Comparison of ENCODE assay signal across 9 cellular contexts in the genomic region with DNA sequence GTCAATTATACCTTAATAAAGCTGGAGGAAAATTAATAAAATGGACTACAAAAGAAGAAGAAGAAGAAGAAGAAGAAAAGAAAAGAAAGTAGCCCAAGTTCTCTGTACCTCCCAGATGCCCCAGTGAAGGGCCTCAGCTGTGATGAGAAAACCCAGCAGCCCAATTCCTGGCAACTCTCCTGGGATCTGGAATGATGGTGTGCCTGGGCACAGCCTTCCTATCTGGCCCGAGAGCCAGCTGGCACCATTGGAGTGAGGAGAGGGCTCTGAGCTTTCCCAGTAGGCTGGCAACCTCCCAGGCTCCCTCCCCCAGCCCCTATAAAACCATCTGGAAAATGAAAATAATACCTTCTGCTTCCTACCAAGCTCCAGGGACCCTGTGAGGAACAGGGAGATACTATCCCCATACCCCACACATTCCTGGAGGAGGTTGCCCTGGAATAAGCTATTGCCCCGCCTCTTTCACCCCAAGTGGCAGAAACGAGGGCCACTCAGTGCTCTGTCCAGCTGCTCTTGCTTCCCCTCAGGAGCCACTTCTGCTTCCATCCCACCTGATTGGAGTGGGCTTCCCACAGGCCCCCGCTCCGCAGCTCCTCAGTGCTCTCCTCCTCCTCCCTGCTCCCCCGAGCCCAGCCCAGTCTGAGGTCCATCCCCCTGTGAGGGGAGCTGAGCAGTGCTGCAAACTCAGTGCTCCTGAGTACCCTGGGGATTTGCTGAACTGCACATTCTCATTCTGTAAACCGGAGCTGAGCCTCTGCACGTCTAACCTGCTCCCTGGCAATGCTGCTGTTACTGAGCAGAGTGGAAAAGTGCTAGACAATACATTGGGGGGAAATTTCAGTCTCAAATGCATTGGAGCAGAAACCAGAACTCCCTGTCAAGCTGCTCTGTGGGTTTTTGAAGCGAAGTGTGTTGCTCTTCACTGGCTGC.
A peak's percentile ranks its signal among the peaks of the same experiment; 100 is the strongest.
DNase-seq lines count a peak whose midpoint lies in the region; ATAC-seq and TF ChIP-seq lines count a peak whose summit lies in the region.
"Had no signal": no experiment of that assay in that cellular context is flagged by ENCODE, and none has a peak within 500 bp of the region (broad histone marks: within the 10 kb centered on the region; RNA-seq: fewer than 3 reads in every experiment).

No MANE protein-coding gene starts in this region.

- POLR2A ChIA-PET in activated B cell treated with CpG ODN at 0.5 μM for 24 hours (lab: Charles Lee): no interaction called here

- ATAC-seq in HG03066 (IDR thresholded peaks at IDR 0.05; ENCODE audit: low read depth, unreplicated experiment): peak; percentile 87
- ATAC-seq in activated B cell treated with CpG ODN at 0.5 μM for 24 hours (ENCODE audit: low read depth): peak; percentile 62
- no peak for ATAC-seq in GM21360 (IDR thresholded peaks at IDR 0.05; ENCODE audit: unreplicated experiment)
- ATAC-seq in HG02884 (IDR thresholded peaks at IDR 0.05; ENCODE audit: unreplicated experiment): no peak

- peak; percentile 83 for DNase-seq in DMS79 (lab: John Stamatoyannopoulos, UW)
- DNase-seq in activated B cell treated with CpG ODN at 0.5 μM for 24 hours: no peak
- peak; percentile 51 for DNase-seq in midbrain (lab: John Stamatoyannopoulos, UW)
- no peak for DNase-seq in lower leg skin (ENCODE audit: low spot score in 2 of 2)
- DNase-seq in cerebellar cortex (ENCODE audit: low spot score): no peak
- DNase-seq: DMS153 had no signal

- no peak overlapping the region for H3K27ac Mint-ChIP-seq in activated B cell treated with CpG ODN at 0.5 μM for 24 hours

- TF ChIP-seq POLR2A in lower leg skin (IDR thresholded peaks at IDR 0.05): no peak

- H3K36me3 Mint-ChIP-seq in activated B cell treated with CpG ODN at 0.5 μM for 24 hours (ENCODE audit: low read depth): no peaks in the 10 kb centered on the region

- H3K4me1 Mint-ChIP-seq in activated B cell treated with CpG ODN at 0.5 μM for 24 hours: peaks cover 6% of the 10 kb centered on the region

- CTCF ChIA-PET in activated B cell treated with CpG ODN at 0.5 μM for 24 hours (lab: Charles Lee): no interaction called here

- intact Hi-C loops in activated B cell treated with CpG ODN at 0.5 μM for 24 hours (cut with micrococcal nuclease) (no loop called here), lower leg skin (cut with DNase I; ENCODE audit: low total_unique reads) (no loop called here)

- H3K27me3 Mint-ChIP-seq in activated B cell treated with CpG ODN at 0.5 μM for 24 hours: peaks cover 2% of the 10 kb centered on the region

- peak overlapping the region; percentile 12 for H3K4me3 Mint-ChIP-seq in activated B cell treated with CpG ODN at 0.5 μM for 24 hours

- 44 to 47% methylated on average over 9 of the region's 9 CpGs for WGBS in lower leg skin, 2 donors

- no peak overlapping the region for H3K4me3 ChIP-seq in lower leg skin (ENCODE audit: low read depth, poor library complexity, severe bottlenecking)

- no peak for TF ChIP-seq CTCF in activated B cell treated with CpG ODN at 0.5 μM for 24 hours (IDR thresholded peaks at IDR 0.05)
- TF ChIP-seq CTCF in lower leg skin (IDR thresholded peaks at IDR 0.05): no peak

- peaks cover 6% of the 10 kb centered on the region for H3K9me3 Mint-ChIP-seq in activated B cell treated with CpG ODN at 0.5 μM for 24 hours

Comparison
In these comparisons a context has a peak if more than half of its experiments do, and no peak if none do; other contexts are left out.
1. DNase-seq: peak in DMS79 (single experiment) and midbrain (single experiment); none in activated B cell treated with CpG ODN at 0.5 μM for 24 hours (single experiment), lower leg skin (0 of 2) and cerebellar cortex (single experiment).
2. ATAC-seq: peak in HG03066 (single experiment) and activated B cell treated with CpG ODN at 0.5 μM for 24 hours (single experiment); none in GM21360 (single experiment) and HG02884 (single experiment).